In genomic region chr21:41768371-41769042, GRCh38 we compare ENCODE assay signal across 8 cellular contexts. TPM values are rescaled to one million over a fixed set of nuclear protein-coding genes. Genes with fewer than 3 reads are reported as not detected.
DNase-seq lines count a peak whose midpoint lies in the region; ATAC-seq, FAIRE-seq and TF ChIP-seq lines count a peak whose summit lies in the region.

No MANE protein-coding gene starts in this region.

- TF ChIP-seq EP300 in GM12878 (IDR thresholded peaks at IDR 0.05; ENCODE audit: borderline replicate concordance in 1 of 2, control insufficient read depth in 1 of 2, low read depth in 2 of 2, low read length in 2 of 2), result no peak

- RAD21 ChIA-PET in GM12878 (lab: Charles Lee; ENCODE audit: unreplicated experiment), result interaction anchor here (1.0 to 1.4 kb wide), 9 partner anchors 12 to 485 kb away, joined by 3 to 10 read pairs (median 3); no protein-coding TSS in a partner anchor

- WGBS in GM12878 (ENCODE audit: insufficient coverage, insufficient replicate concordance, low lambda C conversion rate, missing lambda C conversion rate), result 1% methylated on average over 18 of the region's 18 CpGs
- WGBS in thyroid gland, 2 donors, result 3% methylated on average over 18 of the region's 18 CpGs

- POLR2A ChIA-PET in GM12878 (lab: Charles Lee), result interaction anchor here (0.7 to 1.7 kb wide), 4 partner anchors 10 to 399 kb away, joined by 3 to 6 read pairs (median 4); no protein-coding TSS in a partner anchor

- H4K20me1 ChIP-seq in GM12878 (ENCODE audit: control insufficient read depth, insufficient read depth), result no peaks in the 10 kb centered on the region

- H3K27me3 ChIP-seq in GM12878 (replicated peaks in 1 of 2; ENCODE audit: control insufficient read depth in 2 of 2, insufficient read depth in 2 of 2, low read length in 1 of 2), result peaks cover 10 to 26% of the 10 kb centered on the region in 2 experiments
- H3K27me3 ChIP-seq in thyroid gland, result no peaks in the 10 kb centered on the region
- H3K27me3 ChIP-seq in HAP-1 (ENCODE audit: low read depth), result peaks cover 29% of the 10 kb centered on the region

- H3K27ac ChIP-seq in GM12878 (ENCODE audit: control insufficient read depth, insufficient read depth) (no peak overlapping the region), thyroid gland (peak overlapping the region; percentile 52 to 86 (median 72))

- TF ChIP-seq CTCF in GM13976 (IDR thresholded peaks at IDR 0.05; ENCODE audit: borderline replicate concordance, control extremely low read depth, extremely low read depth, insufficient read depth, missing control alignments), result no peak
- TF ChIP-seq CTCF in GM12878 (IDR thresholded peaks at IDR 0.05 in 2 of 3, conservative IDR thresholded peaks at IDR 0.05 in 1 of 3; ENCODE audit: control insufficient read depth in 2 of 3, extremely low read depth in 1 of 3, insufficient read depth in 1 of 3, low read depth in 3 of 3, low read length in 3 of 3), result peak in 1 of 3 experiments; percentile 13; a peak in 1 of 6 replicates
- TF ChIP-seq CTCF in thyroid gland (IDR thresholded peaks at IDR 0.05), result peak in 2 of 6 experiments; percentile 26 to 33

- H3K79me2 ChIP-seq in GM12878 (ENCODE audit: control insufficient read depth, insufficient read depth, low read length), result no peaks in the 10 kb centered on the region

- intact Hi-C loops in GM12878 (cut with micrococcal nuclease; ENCODE audit: unreplicated experiment), result no loop called here
- intact Hi-C loops in thyroid gland (cut with DNase I), result no loop called here

- peak overlapping the region; percentile 60; the same call in 1 of the 2 replicates for H3K4me2 ChIP-seq in GM12878 (ENCODE audit: control insufficient read depth, insufficient read depth)

- no peaks in the 10 kb centered on the region; the same call in 1 of the 3 replicates for H3K9me3 ChIP-seq in GM12878 (replicated peaks; ENCODE audit: control insufficient read depth, insufficient read depth, low read length)
- no peaks in the 10 kb centered on the region for H3K9me3 ChIP-seq in thyroid gland
- no peaks in the 10 kb centered on the region for H3K9me3 ChIP-seq in HAP-1

- no TSS peak for BruUV-seq in GM12878 (replicated peaks; lab: Mats Ljungman, UMichigan)

- DNase-seq in ACHN, result peak; percentile 67
- peak; percentile 35 for DNase-seq in GM13976 (ENCODE audit: low spot score)
- peak; percentile 33 to 48 for DNase-seq in NOMO-1 (lab: John Stamatoyannopoulos, UW; ENCODE audit: unreplicated experiment in 2 of 2)
- no peak for DNase-seq in GM12878 (ENCODE audit: low read depth, low spot score)
- DNase-seq in left lobe of liver (ENCODE audit: low spot score), result peak; percentile 90
- peak; percentile 63 to 71 for DNase-seq in thyroid gland
- no peak for DNase-seq in HAP-1 (ENCODE audit: low spot score in 2 of 2)

- H3K4me3 ChIP-seq in GM12878 (peak overlapping the region; percentile 44; the same call in 1 of the 2 replicates), thyroid gland (replicated peaks in 1 of 3) (peak overlapping the region in 1 of 3 donors; percentile 14), HAP-1 (no peak overlapping the region)

- H3K4me1 ChIP-seq in GM12878 (ENCODE audit: control insufficient read depth, insufficient read depth, low read length), result no peaks in the 10 kb centered on the region
- peaks cover 20 to 32% of the 10 kb centered on the region in 2 donors for H3K4me1 ChIP-seq in thyroid gland
- no peaks in the 10 kb centered on the region for H3K4me1 ChIP-seq in HAP-1

- no peaks in the 10 kb centered on the region for H3K36me3 ChIP-seq in GM12878 (ENCODE audit: control insufficient read depth in 2 of 2, insufficient read depth in 2 of 2, low read length in 1 of 2)
- no peaks in the 10 kb centered on the region for H3K36me3 ChIP-seq in thyroid gland
- no peaks in the 10 kb centered on the region for H3K36me3 ChIP-seq in HAP-1 (replicated peaks)

- CTCF ChIA-PET in GM12878 (lab: Yijun Ruan, JAX), result interaction anchor here (0.6 to 3.4 kb wide), 15 partner anchors 9 to 485 kb away, joined by 3 to 21 read pairs (median 4); no protein-coding TSS in a partner anchor

- SMC1A ChIA-PET in GM12878 (lab: Charles Lee; ENCODE audit: uncharacterized antibody, unreplicated experiment), result interaction anchor here (1.0 to 3.1 kb wide), 11 partner anchors 48 to 486 kb away, joined by 3 to 13 read pairs (median 3); no protein-coding TSS in a partner anchor

- peak; percentile 68 for ATAC-seq in GM12878
- peak; percentile 68 for ATAC-seq in left lobe of liver
- no peak for ATAC-seq in GM18861 (IDR thresholded peaks at IDR 0.05; ENCODE audit: unreplicated experiment)

- no peak for TF ChIP-seq RAD21 in GM12878 (IDR thresholded peaks at IDR 0.05; ENCODE audit: insufficient read depth, low read depth, low read length)

- no peak overlapping the region for H2AFZ ChIP-seq in GM12878 (ENCODE audit: control insufficient read depth, low read depth, low read length)

- H3K9ac ChIP-seq in GM12878 (ENCODE audit: control insufficient read depth, insufficient read depth, low read length), result no peak overlapping the region

- TF ChIP-seq POLR2A in GM12878 (IDR thresholded peaks at IDR 0.05; ENCODE audit: low read depth, low read length) (no peak), thyroid gland (IDR thresholded peaks at IDR 0.05) (peak in 1 of 2 donors; percentile 58)

- FAIRE-seq in GM12878 (lab: Jason Lieb, UNC), result no peak

- in situ Hi-C loops in ACHN (cut with HindIII; ENCODE audit: low pct_ligation_motif_present, low pct_unique_long_range_greater_than_20kb, low sequenced_read_pairs) (loop anchor here (25.0 kb wide), 1 partner anchor 156 kb away; no protein-coding TSS in a partner anchor), GM13976 (cut with MboI; ENCODE audit: low sequenced_read_pairs, unreplicated experiment) (no loop called here), GM12878 (cut with MboI) (no loop called here), HAP-1 (cut with MboI; ENCODE audit: low sequenced_read_pairs) (no loop called here)

TF ChIP-seq in GM12878, 131 proteins besides CTCF, POLR2A, EP300 and RAD21:
- TF ChIP-seq IKZF2 (IDR thresholded peaks at IDR 0.05) (peak in 1 of 2 experiments; percentile 20; a peak in 1 of 4 replicates), ZZZ3 (IDR thresholded peaks at IDR 0.05; ENCODE audit: control insufficient read depth, insufficient read length, low read depth) (no peak), IKZF1 (conservative IDR thresholded peaks at IDR 0.05) (0 out of 2 replicates have a peak, but pooled peaks have one; percentile 26), BMI1 (IDR thresholded peaks at IDR 0.05; ENCODE audit: borderline replicate concordance) (peak; percentile 42; the same call in 1 of the 2 replicates), MEF2B (IDR thresholded peaks at IDR 0.05; ENCODE audit: partially characterized antibody, poor library complexity, severe bottlenecking) (peak; percentile 65)

RNA-seq across cellular contexts. Expression of gene RIPK4, which starts 1.7 kb away (rescaled TPM):
- total RNA-seq in GM12878 (2013; cell fraction: nucleolus; rRNA removed), result not detected in 2 replicates
- total RNA-seq in GM12878 (2014; rRNA removed), result not detected in 2 replicates
- total RNA-seq in GM12878 (2014; rRNA removed; fragmentation: Illumina TruSeq; extraction: Trizol), result not detected in 2 replicates
- total RNA-seq in GM12878 (2021), result 0.05 TPM in 1 of 2 replicates, not detected in the other
- polyA plus RNA-seq in GM12878 (2011; ENCODE audit: low read depth), result not detected
- polyA plus RNA-seq in GM12878 (2011; rRNA removed), result not detected in 2 replicates
- polyA plus RNA-seq in GM12878 (2011; cell fraction: cytosol; rRNA removed), result not detected in 2 replicates
- not detected in 2 replicates for polyA plus RNA-seq in GM12878 (2011; cell fraction: nucleus; rRNA removed)
- polyA plus RNA-seq in GM12878 (2012), result 0.04 and 0.10 TPM in 2 replicates
- not detected in 2 replicates for polyA plus RNA-seq in GM12878 (2014; fragmentation: Illumina TruSeq; extraction: Trizol)
- not detected for polyA plus RNA-seq in GM12878 (2014; fragmentation: Nextera tagmentation; extraction: Ambion mirVana)
- not detected in 2 replicates for polyA plus RNA-seq in GM12878 (2014; rRNA removed)
- not detected for polyA plus RNA-seq in GM12878 (2016; fragmentation: Nextera tagmentation; extraction: Ambion mirVana)
- polyA minus RNA-seq in GM12878 (2011; rRNA and poly(A)+ RNA removed), result not detected in 2 replicates
- polyA minus RNA-seq in GM12878 (2011; cell fraction: cytosol; rRNA and poly(A)+ RNA removed), result not detected in 2 replicates
- not detected in 2 replicates for polyA minus RNA-seq in GM12878 (2011; cell fraction: nucleus; rRNA and poly(A)+ RNA removed)
- 8.2 TPM for total RNA-seq in left lobe of liver
- 10 to 100 TPM; 15.3 to 24.7 (median 22.6) TPM for total RNA-seq in thyroid gland

Comparison
In these comparisons a context has a peak if more than half of its experiments do, and no peak if none do; other contexts are left out.
1. DNase-seq: peak in ACHN (single experiment), GM13976 (single experiment), NOMO-1 (2 of 2), left lobe of liver (single experiment) and thyroid gland (2 of 2); none in GM12878 (single experiment) and HAP-1 (0 of 2).